10 cellular contexts compared by ENCODE assay signal in genomic region chr6:29626948-29627761, GRCh38.
A peak's percentile ranks its signal among the peaks of the same experiment; 100 is the strongest.
DNase-seq lines count a peak whose midpoint lies in the region; FAIRE-seq and TF ChIP-seq lines count a peak whose summit lies in the region.
"Had no signal": no experiment of that assay in that cellular context is flagged by ENCODE, and none has a peak within 500 bp of the region (broad histone marks: within the 10 kb centered on the region; RNA-seq: fewer than 3 reads in every experiment).

No MANE protein-coding gene starts in this region.

- DNase-seq in NCI-H748 (lab: John Stamatoyannopoulos, UW; ENCODE audit: unreplicated experiment) (peak; percentile 45), NCI-H748 treated with DMSO at 0.1 percent for 48 hours (lab: John Stamatoyannopoulos, UW) (no peak), astrocyte of the spinal cord (ENCODE audit: low read depth, low spot score) (no peak), superior temporal gyrus (ENCODE audit: extremely low spot score) (peak; percentile 17), SHP77 treated with DMSO at 0.1 percent for 48 hours (lab: John Stamatoyannopoulos, UW) (no peak), NCI-H2107 treated with DMSO at 0.1 percent for 48 hours (lab: John Stamatoyannopoulos, UW; ENCODE audit: unreplicated experiment) (no peak), urothelium cell line (ENCODE audit: low spot score) (no peak)
- DNase-seq: RPMI8226 had no signal

- peak overlapping the region; percentile 84 for H3K27ac ChIP-seq in layer of hippocampus (ENCODE audit: low read depth, low read length)

- FAIRE-seq in urothelium cell line (lab: Jason Lieb, UNC): no peak
- FAIRE-seq: A204.1 had no signal

- TF ChIP-seq CTCF in astrocyte of the spinal cord (IDR thresholded peaks at IDR 0.05; ENCODE audit: low read depth, low read length): no peak

- peak overlapping the region; percentile 74 for H3K4me3 ChIP-seq in astrocyte of the spinal cord (ENCODE audit: low read depth, low read length)

- no peaks in the 10 kb centered on the region for H3K27me3 ChIP-seq in layer of hippocampus (ENCODE audit: control insufficient read depth, insufficient read depth, low read length)

- in situ Hi-C loops in astrocyte of the spinal cord (cut with HindIII; ENCODE audit: low sequenced_read_pairs): no loop called here

Comparison
In these comparisons a context has a peak if more than half of its experiments do, and no peak if none do; other contexts are left out.
1. DNase-seq: peak in NCI-H748 (single experiment) and superior temporal gyrus (single experiment); none in NCI-H748 treated with DMSO at 0.1 percent for 48 hours (single experiment), astrocyte of the spinal cord (single experiment), SHP77 treated with DMSO at 0.1 percent for 48 hours (single experiment), NCI-H2107 treated with DMSO at 0.1 percent for 48 hours (single experiment) and urothelium cell line (single experiment).